Comparison of ENCODE assay signal across 1 cellular context in genomic region chr11:66451663-66452062, GRCh38.
TF ChIP-seq lines count a peak whose summit lies in the region.

No MANE protein-coding gene starts in this region.

TF ChIP-seq in HepG2, 621 proteins besides CTCF, POLR2A, EP300 and RAD21:
- no peak for TF ChIP-seq ZNF256 (CRISPR knock-in tag; conservative IDR thresholded peaks at IDR 0.05)
- TF ChIP-seq THAP9 (CRISPR knock-in tag; IDR thresholded peaks at IDR 0.05; ENCODE audit: borderline replicate concordance), result no peak
- no peak for TF ChIP-seq GRHL1 (CRISPR knock-in tag; conservative IDR thresholded peaks at IDR 0.05)
- peak; percentile 93 for TF ChIP-seq ZNF12 (CRISPR knock-in tag; IDR thresholded peaks at IDR 0.05)
- no peak for TF ChIP-seq CREM (IDR thresholded peaks at IDR 0.05)
- TF ChIP-seq CREM (CRISPR knock-in tag; IDR thresholded peaks at IDR 0.05), result no peak
- no peak for TF ChIP-seq ZNF639 (CRISPR knock-in tag; conservative IDR thresholded peaks at IDR 0.05)
